In the genomic region with DNA sequence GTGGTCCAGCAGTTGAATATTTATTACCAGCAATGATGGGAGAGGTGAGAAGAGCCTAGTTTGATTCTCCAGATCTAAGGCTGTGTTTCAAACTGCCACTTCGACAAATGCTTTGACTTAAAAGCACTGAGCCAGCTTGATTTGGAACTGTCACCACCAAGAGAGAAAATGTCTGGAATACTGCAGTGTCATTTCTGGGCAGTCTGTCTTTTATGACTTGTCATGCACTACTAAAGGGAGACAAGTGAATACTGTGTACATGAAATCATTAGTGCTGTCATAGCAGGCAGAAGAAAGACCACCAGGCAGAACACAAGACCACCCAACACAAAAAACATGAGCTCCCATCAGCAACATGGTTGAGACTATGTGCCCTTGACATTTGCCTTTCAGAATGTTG, we compare ENCODE assay signal across 2 cellular contexts.
TF ChIP-seq lines count a peak whose summit lies in the region.

No MANE protein-coding gene starts in this region.

TF ChIP-seq in H1, 55 proteins besides CTCF, POLR2A, EP300 and RAD21:
- TF ChIP-seq ASH2L (IDR thresholded peaks at IDR 0.05; ENCODE audit: low read length) = no peak

TF ChIP-seq in neural cell, 6 proteins besides CTCF, POLR2A, EP300 and RAD21:
- TF ChIP-seq MXI1 (conservative IDR thresholded peaks at IDR 0.05; ENCODE audit: poor library complexity, severe bottlenecking) = no peak
- no peak for TF ChIP-seq TAF1 (IDR thresholded peaks at IDR 0.05; ENCODE audit: low read depth)
- TF ChIP-seq POLR2AphosphoS5 (IDR thresholded peaks at IDR 0.05) = peak; percentile 16
- TF ChIP-seq SMC3 (conservative IDR thresholded peaks at IDR 0.05; ENCODE audit: poor library complexity) = no peak
- TF ChIP-seq, protein P1, sequence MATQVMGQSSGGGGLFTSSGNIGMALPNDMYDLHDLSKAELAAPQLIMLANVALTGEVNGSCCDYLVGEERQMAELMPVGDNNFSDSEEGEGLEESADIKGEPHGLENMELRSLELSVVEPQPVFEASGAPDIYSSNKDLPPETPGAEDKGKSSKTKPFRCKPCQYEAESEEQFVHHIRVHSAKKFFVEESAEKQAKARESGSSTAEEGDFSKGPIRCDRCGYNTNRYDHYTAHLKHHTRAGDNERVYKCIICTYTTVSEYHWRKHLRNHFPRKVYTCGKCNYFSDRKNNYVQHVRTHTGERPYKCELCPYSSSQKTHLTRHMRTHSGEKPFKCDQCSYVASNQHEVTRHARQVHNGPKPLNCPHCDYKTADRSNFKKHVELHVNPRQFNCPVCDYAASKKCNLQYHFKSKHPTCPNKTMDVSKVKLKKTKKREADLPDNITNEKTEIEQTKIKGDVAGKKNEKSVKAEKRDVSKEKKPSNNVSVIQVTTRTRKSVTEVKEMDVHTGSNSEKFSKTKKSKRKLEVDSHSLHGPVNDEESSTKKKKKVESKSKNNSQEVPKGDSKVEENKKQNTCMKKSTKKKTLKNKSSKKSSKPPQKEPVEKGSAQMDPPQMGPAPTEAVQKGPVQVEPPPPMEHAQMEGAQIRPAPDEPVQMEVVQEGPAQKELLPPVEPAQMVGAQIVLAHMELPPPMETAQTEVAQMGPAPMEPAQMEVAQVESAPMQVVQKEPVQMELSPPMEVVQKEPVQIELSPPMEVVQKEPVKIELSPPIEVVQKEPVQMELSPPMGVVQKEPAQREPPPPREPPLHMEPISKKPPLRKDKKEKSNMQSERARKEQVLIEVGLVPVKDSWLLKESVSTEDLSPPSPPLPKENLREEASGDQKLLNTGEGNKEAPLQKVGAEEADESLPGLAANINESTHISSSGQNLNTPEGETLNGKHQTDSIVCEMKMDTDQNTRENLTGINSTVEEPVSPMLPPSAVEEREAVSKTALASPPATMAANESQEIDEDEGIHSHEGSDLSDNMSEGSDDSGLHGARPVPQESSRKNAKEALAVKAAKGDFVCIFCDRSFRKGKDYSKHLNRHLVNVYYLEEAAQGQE (IDR thresholded peaks at IDR 0.05; ENCODE audit: borderline replicate concordance) = no peak
- TF ChIP-seq EZH2 (IDR thresholded peaks at IDR 0.05; ENCODE audit: borderline replicate concordance, insufficient read depth, low read length, poor library complexity, severe bottlenecking) = no peak
